In genomic region chr11:20599424-20600346, GRCh38 we compare ENCODE assay signal across 10 cellular contexts. TPM values are rescaled to one million over a fixed set of nuclear protein-coding genes. Genes with fewer than 3 reads are reported as not detected.
DNase-seq lines count a peak whose midpoint lies in the region; ATAC-seq and TF ChIP-seq lines count a peak whose summit lies in the region.
"Had no signal": no experiment of that assay in that cellular context is flagged by ENCODE, and none has a peak within 500 bp of the region (broad histone marks: within the 10 kb centered on the region; RNA-seq: fewer than 3 reads in every experiment).

Gene SLC6A5 (plus strand): TSS chr11:20599608. CDS start chr11:20599673, 65 bp downstream.

- no peak for ATAC-seq in HG03175 (IDR thresholded peaks at IDR 0.05; ENCODE audit: unreplicated experiment)
- ATAC-seq: stimulated activated naive CD8-positive, alpha-beta T cell treated with anti-CD3 and anti-CD28 coated beads, Interleukin-15, amount 100 ng/mL, for 72 hours had no signal

- peak; percentile 67 for DNase-seq in activated CD4-positive, alpha-beta T cell treated with anti-CD3 and anti-CD28 coated beads for 48 hours
- DNase-seq in activated CD4-positive, alpha-beta T cell treated with anti-CD3 and anti-CD28 coated beads, Interleukin-2, amount 50 U/mL, for 4 hours: no peak
- DNase-seq in RPMI8226 (peak; percentile 61), fibroblast of villous mesenchyme (ENCODE audit: low read depth) (peak; percentile 34), NCI-H69 (lab: John Stamatoyannopoulos, UW) (no peak), cortex of kidney (lab: John Stamatoyannopoulos, UW) (no peak)
- peak; percentile 16 to 38 for DNase-seq in stimulated activated CD4-positive, alpha-beta T cell treated with anti-CD3 and anti-CD28 coated beads, Interleukin-4, amount 100 ng/mL, for 48 hours (ENCODE audit: low read depth in 2 of 2)

- H3K4me3 ChIP-seq in fibroblast of villous mesenchyme (ENCODE audit: low read depth, low read length): no peak within 1 kb of the TSS

- no peak for TF ChIP-seq CTCF in fibroblast of villous mesenchyme (IDR thresholded peaks at IDR 0.05; ENCODE audit: insufficient read depth, low read depth, low read length)

RNA-seq across cellular contexts. Expression of gene SLC6A5, which starts in this region (rescaled TPM):
- not detected in 2 replicates for total RNA-seq in fibroblast of villous mesenchyme
- total RNA-seq: B cell had no signal

Comparison
In these comparisons a context has a peak if more than half of its experiments do, and no peak if none do; other contexts are left out.
1. DNase-seq: peak in activated CD4-positive, alpha-beta T cell treated with anti-CD3 and anti-CD28 coated beads for 48 hours (single experiment), RPMI8226 (single experiment) and stimulated activated CD4-positive, alpha-beta T cell treated with anti-CD3 and anti-CD28 coated beads, Interleukin-4, amount 100 ng/mL, for 48 hours (2 of 2); none in activated CD4-positive, alpha-beta T cell treated with anti-CD3 and anti-CD28 coated beads, Interleukin-2, amount 50 U/mL, for 4 hours (0 of 2), NCI-H69 (single experiment) and cortex of kidney (single experiment).
2. Peak in DNase-seq in fibroblast of villous mesenchyme; RNA of the gene not detected or under 1 TPM.